ENCODE assay signal across 1 cellular context in the genomic region with DNA sequence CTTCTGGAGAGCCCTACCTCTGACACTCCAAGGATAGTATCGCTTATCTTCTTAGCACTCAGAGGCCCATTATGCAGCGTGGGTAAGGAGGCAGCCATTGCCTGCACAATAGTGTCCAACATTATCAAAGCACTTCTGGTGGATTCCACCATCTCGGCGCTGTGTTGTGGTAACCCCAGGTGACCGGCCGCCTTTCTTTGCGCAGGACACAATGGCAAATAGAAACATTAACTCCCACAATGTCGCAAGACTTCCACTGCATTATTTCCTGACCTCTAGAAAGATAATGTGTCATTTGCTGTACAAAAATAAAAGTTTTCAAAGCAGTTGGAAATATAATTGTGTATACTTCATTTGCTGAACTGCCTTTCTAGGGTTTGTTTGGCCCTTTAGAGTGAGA.
TF ChIP-seq lines count a peak whose summit lies in the region.

No MANE protein-coding gene starts in this region.

TF ChIP-seq in HepG2, 621 proteins besides CTCF, POLR2A, EP300 and RAD21 (continued from another document):
- TF ChIP-seq, protein P1, sequence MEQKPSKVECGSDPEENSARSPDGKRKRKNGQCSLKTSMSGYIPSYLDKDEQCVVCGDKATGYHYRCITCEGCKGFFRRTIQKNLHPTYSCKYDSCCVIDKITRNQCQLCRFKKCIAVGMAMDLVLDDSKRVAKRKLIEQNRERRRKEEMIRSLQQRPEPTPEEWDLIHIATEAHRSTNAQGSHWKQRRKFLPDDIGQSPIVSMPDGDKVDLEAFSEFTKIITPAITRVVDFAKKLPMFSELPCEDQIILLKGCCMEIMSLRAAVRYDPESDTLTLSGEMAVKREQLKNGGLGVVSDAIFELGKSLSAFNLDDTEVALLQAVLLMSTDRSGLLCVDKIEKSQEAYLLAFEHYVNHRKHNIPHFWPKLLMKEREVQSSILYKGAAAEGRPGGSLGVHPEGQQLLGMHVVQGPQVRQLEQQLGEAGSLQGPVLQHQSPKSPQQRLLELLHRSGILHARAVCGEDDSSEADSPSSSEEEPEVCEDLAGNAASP (CRISPR knock-in tag; IDR thresholded peaks at IDR 0.05; ENCODE audit: borderline replicate concordance) = peak; percentile 51; the same call in 1 of the 2 replicates
- TF ChIP-seq DPF2 (CRISPR knock-in tag; IDR thresholded peaks at IDR 0.05; ENCODE audit: borderline replicate concordance, low read depth) (no peak), ZMYM4 (CRISPR knock-in tag; IDR thresholded peaks at IDR 0.05) (no peak), ISL2 (CRISPR knock-in tag; IDR thresholded peaks at IDR 0.05) (0 out of 2 replicates have a peak, but pooled peaks have one; percentile 26), CEBPG (CRISPR knock-in tag; IDR thresholded peaks at IDR 0.05) (0 out of 2 replicates have a peak, but pooled peaks have one; percentile 6), SOX13 (IDR thresholded peaks at IDR 0.05) (no peak), SOX13 (CRISPR knock-in tag; conservative IDR thresholded peaks at IDR 0.05 in 1 of 2, IDR thresholded peaks at IDR 0.05 in 1 of 2) (peak in 1 of 2 experiments; percentile 77; a peak in 2 of 4 replicates), RXRA (CRISPR knock-in tag; IDR thresholded peaks at IDR 0.05) (no peak), KMT2A (CRISPR knock-in tag; IDR thresholded peaks at IDR 0.05) (no peak), ZBTB7A (CRISPR knock-in tag; IDR thresholded peaks at IDR 0.05) (no peak), YY1 (IDR thresholded peaks at IDR 0.05; ENCODE audit: insufficient read depth, insufficient replicate concordance, low read depth, low read length) (peak; percentile 49), CEBPB (IDR thresholded peaks at IDR 0.05; ENCODE audit: borderline replicate concordance, low read depth, low read length) (peak; percentile 72), ATRX (CRISPR knock-in tag; IDR thresholded peaks at IDR 0.05; ENCODE audit: borderline replicate concordance) (no peak), NFRKB (IDR thresholded peaks at IDR 0.05) (no peak)
- TF ChIP-seq, protein P2, sequence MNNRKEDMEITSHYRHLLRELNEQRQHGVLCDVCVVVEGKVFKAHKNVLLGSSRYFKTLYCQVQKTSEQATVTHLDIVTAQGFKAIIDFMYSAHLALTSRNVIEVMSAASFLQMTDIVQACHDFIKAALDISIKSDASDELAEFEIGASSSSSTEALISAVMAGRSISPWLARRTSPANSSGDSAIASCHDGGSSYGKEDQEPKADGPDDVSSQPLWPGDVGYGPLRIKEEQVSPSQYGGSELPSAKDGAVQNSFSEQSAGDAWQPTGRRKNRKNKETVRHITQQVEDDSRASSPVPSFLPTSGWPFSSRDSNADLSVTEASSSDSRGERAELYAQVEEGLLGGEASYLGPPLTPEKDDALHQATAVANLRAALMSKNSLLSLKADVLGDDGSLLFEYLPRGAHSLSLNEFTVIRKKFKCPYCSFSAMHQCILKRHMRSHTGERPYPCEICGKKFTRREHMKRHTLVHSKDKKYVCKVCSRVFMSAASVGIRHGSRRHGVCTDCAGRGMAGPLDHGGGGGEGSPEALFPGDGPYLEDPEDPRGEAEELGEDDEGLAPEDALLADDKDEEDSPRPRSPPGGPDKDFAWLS (CRISPR knock-in tag; IDR thresholded peaks at IDR 0.05; ENCODE audit: borderline replicate concordance) = no peak
- TF ChIP-seq, protein P3, sequence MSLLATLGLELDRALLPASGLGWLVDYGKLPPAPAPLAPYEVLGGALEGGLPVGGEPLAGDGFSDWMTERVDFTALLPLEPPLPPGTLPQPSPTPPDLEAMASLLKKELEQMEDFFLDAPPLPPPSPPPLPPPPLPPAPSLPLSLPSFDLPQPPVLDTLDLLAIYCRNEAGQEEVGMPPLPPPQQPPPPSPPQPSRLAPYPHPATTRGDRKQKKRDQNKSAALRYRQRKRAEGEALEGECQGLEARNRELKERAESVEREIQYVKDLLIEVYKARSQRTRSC (CRISPR knock-in tag; IDR thresholded peaks at IDR 0.05; ENCODE audit: low read depth) = no peak
